ENCODE assay signal across 20 cellular contexts in genomic region chr15:52540374-52541012, GRCh38.
"Had no signal": no experiment of that assay in that cellular context is flagged by ENCODE, and none has a peak within 500 bp of the region (broad histone marks: within the 10 kb centered on the region; RNA-seq: fewer than 3 reads in every experiment).

No MANE protein-coding gene starts in this region.

- DNase-seq: activated CD4-positive, alpha-beta T cell treated with anti-CD3 and anti-CD28 coated beads, Interleukin-2, amount 50 U/mL, for 48 hours; activated CD8-positive, alpha-beta memory T cell treated with anti-CD3 and anti-CD28 coated beads, Interleukin-2, amount 50 U/mL, for 48 hours; activated effector memory CD4-positive, alpha-beta T cell treated with Interleukin-2 at 50 U/mL for 16 hours; activated naive CD4-positive, alpha-beta T cell treated with anti-CD3 and anti-CD28 coated beads for 36 hours; activated T-cell treated with anti-CD3 and anti-CD28 coated beads, Interleukin-2, amount 50 U/mL, for 72 hours; anterior cingulate cortex; effector CD4-positive, alpha-beta T cell; foreskin melanocyte; left lung; naive thymus-derived CD8-positive, alpha-beta T cell; spleen; stimulated activated CD4-positive, alpha-beta T cell treated with anti-CD3 and anti-CD28 coated beads, Interleukin-4, amount 100 ng/mL, for 1 hour; stimulated activated naive CD4-positive, alpha-beta T cell treated with Interleukin-2 at 50 U/mL for 16 hours; T-cell; tibial artery had no signal

- FAIRE-seq: endometrium, TTC549 had no signal

- H3K4me1 ChIP-seq: left lung, spleen, tibial artery had no signal

- H3K4me3 ChIP-seq: left lung, spleen, tibial artery had no signal

- H3K9me3 ChIP-seq: left lung, tibial artery had no signal

- H3K4me1 Mint-ChIP-seq: brain, T-cell had no signal

- H3K27me3 ChIP-seq: left lung, spleen, tibial artery had no signal

- H3K27ac ChIP-seq: left lung, spleen, tibial artery had no signal

- ATAC-seq: activated T-cell treated with anti-CD3 and anti-CD28 coated beads, Interleukin-2, amount 50 U/mL, for 72 hours; left lung; naive thymus-derived CD8-positive, alpha-beta T cell; T-cell had no signal

- H3K4me3 Mint-ChIP-seq: activated naive CD4-positive, alpha-beta T cell treated with anti-CD3 and anti-CD28 coated beads for 36 hours; activated T-cell treated with anti-CD3 and anti-CD28 coated beads, Interleukin-2, amount 50 U/mL, for 72 hours; brain; dendritic cell treated with granulocyte-macrophage colony-stimulating factor and Interleukin-4, amounts not matched to agents 40 ng/mL and 50 ng/mL, for 4 days; naive thymus-derived CD8-positive, alpha-beta T cell; T-cell had no signal

- H3K36me3 ChIP-seq: tibial artery had no signal

- H3K27me3 Mint-ChIP-seq: dendritic cell treated with granulocyte-macrophage colony-stimulating factor and Interleukin-4, amounts not matched to agents 40 ng/mL and 50 ng/mL, for 4 days; progenitor cell of endocrine pancreas had no signal

- H3K27ac Mint-ChIP-seq: activated naive CD4-positive, alpha-beta T cell treated with anti-CD3 and anti-CD28 coated beads for 36 hours; activated T-cell treated with anti-CD3 and anti-CD28 coated beads, Interleukin-2, amount 50 U/mL, for 72 hours; brain; dendritic cell treated with granulocyte-macrophage colony-stimulating factor and Interleukin-4, amounts not matched to agents 40 ng/mL and 50 ng/mL, for 4 days; progenitor cell of endocrine pancreas; T-cell had no signal
